Comparison of ENCODE assay signal across 15 cellular contexts in genomic region chr3:16452265-16452664, GRCh38.
DNase-seq lines count a peak whose midpoint lies in the region; ATAC-seq, FAIRE-seq and TF ChIP-seq lines count a peak whose summit lies in the region.
"Had no signal": no experiment of that assay in that cellular context is flagged by ENCODE, and none has a peak within 500 bp of the region (broad histone marks: within the 10 kb centered on the region; RNA-seq: fewer than 3 reads in every experiment).

No MANE protein-coding gene starts in this region.

- DNase-seq in AG08395 (ENCODE audit: low spot score): peak; percentile 44
- DNase-seq in Karpas-422: no peak
- DNase-seq in foreskin fibroblast: peak; percentile 30 to 67
- DNase-seq in smooth muscle cell (lab: John Stamatoyannopoulos, UW; ENCODE audit: unreplicated experiment): no peak
- no peak for DNase-seq in frontal cortex (ENCODE audit: low spot score in 2 of 2)
- DNase-seq in COLO668 (lab: John Stamatoyannopoulos, UW; ENCODE audit: unreplicated experiment): no peak
- DNase-seq: activated CD4-positive, alpha-beta memory T cell treated with anti-CD3 and anti-CD28 coated beads for 36 hours; dermis blood vessel endothelial cell; NCI-H1417 treated with DMSO at 0.1 percent for 48 hours; NCI-H524; stimulated activated CD4-positive, alpha-beta T cell treated with anti-CD3 and anti-CD28 coated beads, Interleukin-4, amount 100 ng/mL, for 4 hours had no signal

- H3K4me3 ChIP-seq in Karpas-422 (ENCODE audit: low read length): peak overlapping the region; percentile 11; the same call in 1 of the 2 replicates
- no peak overlapping the region for H3K4me3 ChIP-seq in foreskin fibroblast (ENCODE audit: low read depth in 1 of 2, low read length in 2 of 2)
- H3K4me3 ChIP-seq in smooth muscle cell: no peak overlapping the region
- H3K4me3 ChIP-seq: right atrium auricular region had no signal

- 95% methylated on average over 4 of the region's 4 CpGs for WGBS in smooth muscle cell (ENCODE audit: low lambda C conversion rate)

- no peaks in the 10 kb centered on the region for H3K9me2 ChIP-seq in Karpas-422 (replicated peaks; ENCODE audit: insufficient read depth, low read length)

- H3K9ac ChIP-seq in Karpas-422 (ENCODE audit: low read length) (peak overlapping the region; percentile 65), smooth muscle cell (ENCODE audit: low read depth) (no peak overlapping the region)

- peaks cover 7% of the 10 kb centered on the region for H3F3A ChIP-seq in smooth muscle cell (ENCODE audit: low read depth)

- H3K4me2 ChIP-seq in Karpas-422 (ENCODE audit: low read depth, low read length, poor library complexity, severe bottlenecking): peak overlapping the region; percentile 77
- no peak overlapping the region for H3K4me2 ChIP-seq in smooth muscle cell

- H3K9me3 ChIP-seq in Karpas-422 (ENCODE audit: low read length): no peaks in the 10 kb centered on the region
- H3K9me3 ChIP-seq in smooth muscle cell (replicated peaks; ENCODE audit: low read depth): no peaks in the 10 kb centered on the region
- H3K9me3 ChIP-seq: right atrium auricular region had no signal

- H3K4me1 ChIP-seq in Karpas-422 (ENCODE audit: low read length) (peaks cover 100% of the 10 kb centered on the region), smooth muscle cell (ENCODE audit: low read depth) (peaks cover 29% of the 10 kb centered on the region)

- no peak for FAIRE-seq in frontal cortex (lab: Jason Lieb, UNC)

- H2AFZ ChIP-seq in Karpas-422 (ENCODE audit: low read length) (no peak overlapping the region), smooth muscle cell (ENCODE audit: low read depth) (no peak overlapping the region)

- TF ChIP-seq CTCF in foreskin fibroblast (IDR thresholded peaks at IDR 0.05; ENCODE audit: low read depth, low read length) (no peak), smooth muscle cell (IDR thresholded peaks at IDR 0.05; ENCODE audit: borderline replicate concordance, insufficient read depth, poor library complexity, severe bottlenecking) (no peak)

- ATAC-seq in SK-N-SH treated with all-trans-retinoic acid at 6 μM for 48 hours (peak; percentile 43; the same call in 2 of the 3 replicates), HG03378 (IDR thresholded peaks at IDR 0.05; ENCODE audit: unreplicated experiment) (no peak)
- ATAC-seq: stimulated activated effector memory CD8-positive, alpha-beta T cell treated with anti-CD3 and anti-CD28 coated beads, Interleukin-12 subunit alpha, Interleukin-12 subunit beta, amount 100 ng/mL, for 72 hours had no signal

- H4K20me1 ChIP-seq in Karpas-422 (ENCODE audit: insufficient read depth, low read depth, low read length) (no peaks in the 10 kb centered on the region), smooth muscle cell (ENCODE audit: low read depth) (no peaks in the 10 kb centered on the region)

- H3K27ac ChIP-seq in Karpas-422 (ENCODE audit: low read length) (peak overlapping the region; percentile 99), smooth muscle cell (ENCODE audit: low read depth) (no peak overlapping the region)
- H3K27ac ChIP-seq: right atrium auricular region had no signal

- H3K27me3 ChIP-seq in Karpas-422 (ENCODE audit: low read length): no peaks in the 10 kb centered on the region
- no peaks in the 10 kb centered on the region for H3K27me3 ChIP-seq in smooth muscle cell (ENCODE audit: low read depth)
- H3K27me3 ChIP-seq: right atrium auricular region had no signal

- H3K36me3 ChIP-seq in Karpas-422 (ENCODE audit: insufficient read depth, low read length) (peaks cover 26% of the 10 kb centered on the region; the same call in 1 of the 2 replicates), smooth muscle cell (ENCODE audit: low read depth) (no peaks in the 10 kb centered on the region)
- H3K36me3 ChIP-seq: right atrium auricular region had no signal

- H3K79me2 ChIP-seq in Karpas-422 (ENCODE audit: low read length) (peaks cover 98% of the 10 kb centered on the region), smooth muscle cell (ENCODE audit: low read depth) (no peaks in the 10 kb centered on the region)

TF ChIP-seq in SK-N-SH treated with all-trans-retinoic acid at 6 μM for 48 hours, 23 proteins besides CTCF, POLR2A, EP300 and RAD21:
- TF ChIP-seq POU6F1 (CRISPR knock-in tag; IDR thresholded peaks at IDR 0.05; ENCODE audit: borderline replicate concordance, low read depth) (no peak), ARNTL (CRISPR knock-in tag; IDR thresholded peaks at IDR 0.05; ENCODE audit: borderline replicate concordance, low read depth) (no peak), CSRNP3 (CRISPR knock-in tag; IDR thresholded peaks at IDR 0.05) (no peak), CREB5 (CRISPR knock-in tag; IDR thresholded peaks at IDR 0.05; ENCODE audit: low read depth) (no peak), TOX (CRISPR knock-in tag; IDR thresholded peaks at IDR 0.05; ENCODE audit: borderline replicate concordance) (no peak), RARB (CRISPR knock-in tag; IDR thresholded peaks at IDR 0.05) (no peak), TCF4 (CRISPR knock-in tag; IDR thresholded peaks at IDR 0.05; ENCODE audit: borderline replicate concordance) (no peak), GLIS3 (CRISPR knock-in tag; IDR thresholded peaks at IDR 0.05) (no peak), CSDC2 (CRISPR knock-in tag; IDR thresholded peaks at IDR 0.05) (no peak), BACH2 (CRISPR knock-in tag; IDR thresholded peaks at IDR 0.05; ENCODE audit: borderline replicate concordance) (no peak), ZC3H10 (CRISPR knock-in tag; IDR thresholded peaks at IDR 0.05) (no peak), TSHZ2 (CRISPR knock-in tag; IDR thresholded peaks at IDR 0.05) (no peak), PPARA (CRISPR knock-in tag; IDR thresholded peaks at IDR 0.05; ENCODE audit: borderline replicate concordance) (no peak), ESRRG (CRISPR knock-in tag; IDR thresholded peaks at IDR 0.05) (no peak), OSR1 (CRISPR knock-in tag; IDR thresholded peaks at IDR 0.05) (no peak), ZNF70 (CRISPR knock-in tag; IDR thresholded peaks at IDR 0.05) (no peak), ZNF565 (CRISPR knock-in tag; conservative IDR thresholded peaks at IDR 0.05; ENCODE audit: low read depth) (no peak), SNAI2 (CRISPR knock-in tag; IDR thresholded peaks at IDR 0.05) (no peak)
TF ChIP-seq in SK-N-SH treated with all-trans-retinoic acid at 6 μM for 48 hours: peak in this region for 0.

Comparison
In these comparisons a context has a peak if more than half of its experiments do, and no peak if none do; other contexts are left out.
1. DNase-seq: peak in AG08395 (single experiment) and foreskin fibroblast (2 of 2); none in Karpas-422 (single experiment), smooth muscle cell (single experiment), frontal cortex (0 of 2) and COLO668 (single experiment).